ENCODE assay signal across 8 cellular contexts in genomic region chr16:50369133-50369804, GRCh38. TPM values are rescaled to one million over a fixed set of nuclear protein-coding genes. Genes with fewer than 3 reads are reported as not detected.
DNase-seq lines count a peak whose midpoint lies in the region; ATAC-seq lines count a peak whose summit lies in the region.

No MANE protein-coding gene starts in this region.

- peaks cover 28% of the 10 kb centered on the region for H3K79me2 ChIP-seq in ACC112 (ENCODE audit: control insufficient read depth, insufficient read depth, low read length, unreplicated experiment)

- DNase-seq in activated naive CD8-positive, alpha-beta T cell treated with anti-CD3 and anti-CD28 coated beads, Interleukin-2, amount 50 U/mL, for 24 hours: no peak
- DNase-seq in HuH-7 (ENCODE audit: low spot score) (no peak), middle frontal gyrus (ENCODE audit: extremely low spot score, low spot score) (no peak), NCI-H82 (lab: John Stamatoyannopoulos, UW) (no peak), anterior cingulate cortex (lab: John Stamatoyannopoulos, UW) (no peak)

- H3K4me1 ChIP-seq in ACC112 (ENCODE audit: control insufficient read depth, insufficient read depth, low read length, unreplicated experiment) (peaks cover 10% of the 10 kb centered on the region), mesodermal cell (ENCODE audit: control insufficient read depth, insufficient read depth, low read length, poor library complexity, severe bottlenecking) (peaks cover 9% of the 10 kb centered on the region)

- peak overlapping the region; percentile 75 for H3K27ac Mint-ChIP-seq in activated naive CD8-positive, alpha-beta T cell treated with anti-CD3 and anti-CD28 coated beads, Interleukin-2, amount 50 U/mL, for 24 hours

- H3K27ac ChIP-seq in ACC112 (ENCODE audit: low read depth, low read length) (no peak overlapping the region), mesodermal cell (ENCODE audit: low read depth, low read length, severe bottlenecking) (peak overlapping the region; percentile 23)

- H3K4me1 Mint-ChIP-seq in activated naive CD8-positive, alpha-beta T cell treated with anti-CD3 and anti-CD28 coated beads, Interleukin-2, amount 50 U/mL, for 24 hours: peaks cover 41% of the 10 kb centered on the region

- peak; percentile 4 for ATAC-seq in HG02678 (IDR thresholded peaks at IDR 0.05; ENCODE audit: unreplicated experiment)
- no peak for ATAC-seq in activated naive CD8-positive, alpha-beta T cell treated with anti-CD3 and anti-CD28 coated beads, Interleukin-2, amount 50 U/mL, for 24 hours

- H3K9me3 Mint-ChIP-seq in activated naive CD8-positive, alpha-beta T cell treated with anti-CD3 and anti-CD28 coated beads, Interleukin-2, amount 50 U/mL, for 24 hours: no peaks in the 10 kb centered on the region

- peaks cover 26% of the 10 kb centered on the region for H3K36me3 Mint-ChIP-seq in activated naive CD8-positive, alpha-beta T cell treated with anti-CD3 and anti-CD28 coated beads, Interleukin-2, amount 50 U/mL, for 24 hours (ENCODE audit: low read depth)

- H3K4me3 ChIP-seq in ACC112 (ENCODE audit: low read depth, low read length) (peak overlapping the region; percentile 48), mesodermal cell (ENCODE audit: extremely low read depth, insufficient read depth, low read length, poor library complexity, severe bottlenecking) (peak overlapping the region; percentile 26)

- peak overlapping the region; percentile 81 for H3K4me3 Mint-ChIP-seq in activated naive CD8-positive, alpha-beta T cell treated with anti-CD3 and anti-CD28 coated beads, Interleukin-2, amount 50 U/mL, for 24 hours

- WGBS in mesodermal cell (ENCODE audit: insufficient coverage in 2 of 2), 2 experiments: 15 to 19% methylated on average over 4 of the region's 7 CpGs

- H3K36me3 ChIP-seq in ACC112 (ENCODE audit: insufficient read depth, low read length) (0 out of 2 replicates have a peak, but pooled peaks cover 4% of the 10 kb centered on the region), mesodermal cell (ENCODE audit: control insufficient read depth, insufficient read depth, low read length) (peaks cover 31% of the 10 kb centered on the region)

- peaks cover 6% of the 10 kb centered on the region for H3K9me3 ChIP-seq in mesodermal cell (ENCODE audit: control insufficient read depth, low read length)

- no peaks in the 10 kb centered on the region for H3K27me3 Mint-ChIP-seq in activated naive CD8-positive, alpha-beta T cell treated with anti-CD3 and anti-CD28 coated beads, Interleukin-2, amount 50 U/mL, for 24 hours

- H3K27me3 ChIP-seq in ACC112 (ENCODE audit: insufficient read depth, low read length): no peaks in the 10 kb centered on the region

- peak overlapping the region; percentile 97 for H2AFZ ChIP-seq in ACC112 (ENCODE audit: low read length, unreplicated experiment)

RNA-seq across cellular contexts. Expression of gene BRD7, which starts 0.5 kb away (rescaled TPM):
- 104 TPM for polyA plus RNA-seq in mesodermal cell (2013, experiment 1 of 2)
- polyA plus RNA-seq in mesodermal cell (2013, experiment 2 of 2): 112 TPM
